8 cellular contexts compared by ENCODE assay signal in the genomic region with DNA sequence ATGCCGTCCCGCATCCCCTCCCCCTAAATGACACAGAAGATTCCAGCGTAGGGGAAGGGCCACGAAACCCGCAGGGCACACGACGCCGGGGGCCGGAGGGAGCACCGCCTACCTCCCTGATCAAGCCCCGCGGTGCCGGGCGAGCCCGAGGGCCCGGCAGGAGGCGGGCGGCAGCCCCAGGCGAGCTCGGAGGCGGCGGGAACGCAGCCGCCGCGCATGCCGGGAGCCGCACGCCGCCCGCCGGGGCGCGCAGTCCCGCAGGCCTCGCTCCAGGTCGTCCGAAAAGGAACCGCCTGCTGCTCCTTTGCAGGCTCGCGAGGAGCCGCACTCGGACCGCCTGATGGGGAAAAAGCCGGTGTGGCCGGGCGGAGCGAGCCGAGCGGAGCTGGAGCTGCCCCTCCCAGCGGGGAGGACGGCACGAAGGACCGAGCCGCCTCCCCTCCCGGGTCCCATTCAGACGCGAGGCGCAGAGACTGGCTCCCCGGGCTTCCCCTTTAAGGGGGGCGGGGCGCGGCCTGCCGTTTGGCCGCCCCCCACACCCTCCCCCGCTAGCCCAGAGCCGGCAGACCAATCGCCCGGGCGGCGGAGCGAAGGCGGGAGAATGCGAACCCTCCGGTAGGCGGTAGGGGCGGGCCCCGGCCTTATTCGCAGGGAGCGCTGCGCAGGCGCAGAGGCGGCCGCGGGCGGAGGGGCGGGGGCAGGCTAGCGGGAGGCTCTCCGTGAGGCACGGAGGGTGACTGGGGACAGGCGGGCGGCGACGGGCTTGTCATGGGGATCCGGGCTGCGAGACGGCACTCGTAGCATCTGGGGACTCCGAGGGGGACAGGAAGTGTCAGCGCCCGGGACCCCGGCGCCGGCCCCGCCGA. TPM values are rescaled to one million over a fixed set of nuclear protein-coding genes. Genes with fewer than 3 reads are reported as not detected.
A peak's percentile ranks its signal among the peaks of the same experiment; 100 is the strongest.
DNase-seq lines count a peak whose midpoint lies in the region; ATAC-seq and TF ChIP-seq lines count a peak whose summit lies in the region.

No MANE protein-coding gene starts in this region.

- H3K4me3 ChIP-seq in KMS-11 (IDR thresholded peaks at IDR 0.05; ENCODE audit: insufficient read depth, low read depth, low read length) = peak overlapping the region; percentile 43
- H3K4me3 ChIP-seq in Panc1 (ENCODE audit: low read depth in 2 of 2, low read length in 2 of 2) = peak overlapping the region; percentile 84 to 93
- peak overlapping the region; percentile 86 to 92 (median 89) for H3K4me3 ChIP-seq in esophagus squamous epithelium

- intact Hi-C loops in Panc1 (cut with micrococcal nuclease; ENCODE audit: unreplicated experiment) = loop anchor here (10.0 kb wide), 2 partner anchors 101 to 131 kb away; no protein-coding TSS in a partner anchor
- intact Hi-C loops in esophagus squamous epithelium (cut with DNase I) = loop anchor here (10.0 kb wide), 1 partner anchor 101 kb away; no protein-coding TSS in a partner anchor

- no TSS peak for BruUV-seq in Panc1 (replicated peaks; lab: Mats Ljungman, UMichigan)

- no peaks in the 10 kb centered on the region for H3K9me3 Mint-ChIP-seq in naive B cell
- no peaks in the 10 kb centered on the region for H3K9me3 Mint-ChIP-seq in stimulated activated memory B cell treated with anti-CD40 and anti-IgM and Interleukin-4, amounts not matched to agents 10 μg/mL and 1 μg/mL and 100 μg/mL, for 72 hours

- H3K36me3 ChIP-seq in KMS-11 (ENCODE audit: insufficient read depth) = no peaks in the 10 kb centered on the region
- H3K36me3 ChIP-seq in Panc1 (ENCODE audit: control insufficient read depth, insufficient read depth, low read length) = no peaks in the 10 kb centered on the region
- no peaks in the 10 kb centered on the region for H3K36me3 ChIP-seq in esophagus squamous epithelium

- ATAC-seq in GM21737 (IDR thresholded peaks at IDR 0.05; ENCODE audit: unreplicated experiment) = peak; percentile 69
- peak; percentile 84 for ATAC-seq in Panc1
- peak; percentile 73 to 75 for ATAC-seq in naive B cell (ENCODE audit: low read depth in 2 of 2)
- peak; percentile 90 for ATAC-seq in stimulated activated memory B cell treated with anti-CD40 and anti-IgM and Interleukin-4, amounts not matched to agents 10 μg/mL and 1 μg/mL and 100 μg/mL, for 72 hours

- no CpG with 5 or more reads among the region's 106 CpGs for WGBS in esophagus squamous epithelium, 2 donors

- H3K9me3 ChIP-seq in Panc1 (ENCODE audit: control insufficient read depth, insufficient read depth, low read depth, low read length) = no peaks in the 10 kb centered on the region
- H3K9me3 ChIP-seq in esophagus squamous epithelium = no peaks in the 10 kb centered on the region

- no peaks in the 10 kb centered on the region for H3K36me3 Mint-ChIP-seq in naive B cell
- no peaks in the 10 kb centered on the region for H3K36me3 Mint-ChIP-seq in stimulated activated memory B cell treated with anti-CD40 and anti-IgM and Interleukin-4, amounts not matched to agents 10 μg/mL and 1 μg/mL and 100 μg/mL, for 72 hours

- DNase-seq in DMS79 treated with DMSO at 0.1 percent for 48 hours (lab: John Stamatoyannopoulos, UW) = peak; percentile 72
- DNase-seq in Panc1 (ENCODE audit: low read depth, low spot score) = no peak
- DNase-seq in activated T-helper 1 cell treated with Interleukin-2 at 50 U/mL for 16 hours (ENCODE audit: low read depth) = peak; percentile 100
- DNase-seq in esophagus squamous epithelium (lab: John Stamatoyannopoulos, UW) = peak; percentile 93
- peak; percentile 100 for DNase-seq in naive B cell

- peak overlapping the region; percentile 77 to 99 (median 96) for H3K27ac Mint-ChIP-seq in naive B cell
- peak overlapping the region; percentile 97 for H3K27ac Mint-ChIP-seq in stimulated activated memory B cell treated with anti-CD40 and anti-IgM and Interleukin-4, amounts not matched to agents 10 μg/mL and 1 μg/mL and 100 μg/mL, for 72 hours

- peak overlapping the region; percentile 75 for H3K27ac ChIP-seq in KMS-11
- H3K27ac ChIP-seq in Panc1 (ENCODE audit: low read length) = peak overlapping the region; percentile 89
- peak overlapping the region; percentile 96 to 99 (median 97) for H3K27ac ChIP-seq in esophagus squamous epithelium

- H3K4me1 Mint-ChIP-seq in naive B cell = peaks cover 9 to 15% (median 12%) of the 10 kb centered on the region in 3 donors
- peaks cover 18% of the 10 kb centered on the region for H3K4me1 Mint-ChIP-seq in stimulated activated memory B cell treated with anti-CD40 and anti-IgM and Interleukin-4, amounts not matched to agents 10 μg/mL and 1 μg/mL and 100 μg/mL, for 72 hours

- CTCF ChIA-PET in Panc1 (lab: Charles Lee) = no interaction called here

- in situ Hi-C loops in Panc1 (cut with HindIII; ENCODE audit: low pct_unique_long_range_greater_than_20kb, low sequenced_read_pairs) = no loop called here

- no peaks in the 10 kb centered on the region for H4K20me1 ChIP-seq in KMS-11 (ENCODE audit: insufficient read depth)

- H3K4me2 ChIP-seq in KMS-11 = peak overlapping the region; percentile 58; the same call in 1 of the 2 replicates

- peak overlapping the region; percentile 91 to 99 (median 96) for H3K4me3 Mint-ChIP-seq in naive B cell
- H3K4me3 Mint-ChIP-seq in stimulated activated memory B cell treated with anti-CD40 and anti-IgM and Interleukin-4, amounts not matched to agents 10 μg/mL and 1 μg/mL and 100 μg/mL, for 72 hours = peak overlapping the region; percentile 98

- no peaks in the 10 kb centered on the region for H3K27me3 ChIP-seq in KMS-11 (ENCODE audit: insufficient read depth, low read depth)
- H3K27me3 ChIP-seq in Panc1 (ENCODE audit: control insufficient read depth, insufficient read depth, low read length) = no peaks in the 10 kb centered on the region
- no peaks in the 10 kb centered on the region for H3K27me3 ChIP-seq in esophagus squamous epithelium

- POLR2A ChIA-PET in Panc1 (lab: Charles Lee) = no interaction called here

- peak overlapping the region; percentile 62 for H2AFZ ChIP-seq in KMS-11 (ENCODE audit: low read depth)

- peak in 2 of 4 donors; percentile 45 to 87 for TF ChIP-seq POLR2A in esophagus squamous epithelium (IDR thresholded peaks at IDR 0.05)

- TF ChIP-seq CTCF in KMS-11 (conservative IDR thresholded peaks at IDR 0.05; ENCODE audit: low read depth, low read length) = no peak
- TF ChIP-seq CTCF in Panc1 (IDR thresholded peaks at IDR 0.05) = peak; percentile 53
- TF ChIP-seq CTCF in esophagus squamous epithelium (IDR thresholded peaks at IDR 0.05) = peak in 5 of 6 experiments; percentile 23 to 37 (median 33)

- H3K9ac ChIP-seq in KMS-11 = peak overlapping the region; percentile 70

- H3K4me1 ChIP-seq in KMS-11 (ENCODE audit: low read depth, poor library complexity, severe bottlenecking) (peaks cover 40% of the 10 kb centered on the region), Panc1 (ENCODE audit: control insufficient read depth, insufficient read depth, low read length) (peaks cover 14% of the 10 kb centered on the region), esophagus squamous epithelium (peaks cover 0 to 39% (median 9%) of the 10 kb centered on the region in 3 donors)

- peaks cover 41% of the 10 kb centered on the region for H3K79me2 ChIP-seq in KMS-11 (ENCODE audit: insufficient read depth, low read depth)

- no peaks in the 10 kb centered on the region for H3K27me3 Mint-ChIP-seq in naive B cell
- no peaks in the 10 kb centered on the region for H3K27me3 Mint-ChIP-seq in stimulated activated memory B cell treated with anti-CD40 and anti-IgM and Interleukin-4, amounts not matched to agents 10 μg/mL and 1 μg/mL and 100 μg/mL, for 72 hours

RNA-seq across cellular contexts. Expression of a gene that starts 0.6 kb away (rescaled TPM):
- 11.8 TPM for total RNA-seq in Panc1 (2021; ENCODE audit: unreplicated experiment)
- 12.2 TPM for polyA plus RNA-seq in Panc1 (2012; ENCODE audit: insufficient read length)
- total RNA-seq in esophagus squamous epithelium = 10 to 100 TPM in 3 of 4 donors, 1 to 10 TPM in 1; 8.1 to 19.3 (median 16.6) TPM
- 10 to 100 TPM in 4 of 6 donors, 1 to 10 TPM in 2; 9.2 to 22.1 (median 11.9) TPM for polyA plus RNA-seq in naive B cell (ENCODE audit: low read depth in 6 of 6)

RNA-seq across cellular contexts. Expression of a gene that starts 59.9 kb away (rescaled TPM):
- total RNA-seq in Panc1 (2021; ENCODE audit: unreplicated experiment) = 21.1 TPM
- 22.8 TPM for polyA plus RNA-seq in Panc1 (2012; ENCODE audit: insufficient read length)
- 10 to 100 TPM; 20.3 to 33.5 (median 27.2) TPM for total RNA-seq in esophagus squamous epithelium
- polyA plus RNA-seq in naive B cell (ENCODE audit: low read depth in 6 of 6) = 10 to 100 TPM; 16.1 to 47.1 (median 25.5) TPM
